8 cellular contexts compared by ENCODE assay signal in genomic region chr19:6501740-6502648, GRCh38. TPM values are rescaled to one million over a fixed set of nuclear protein-coding genes. Genes with fewer than 3 reads are reported as not detected.
DNase-seq lines count a peak whose midpoint lies in the region; ATAC-seq and TF ChIP-seq lines count a peak whose summit lies in the region.

Gene TUBB4A (minus strand): TSS chr19:6502309. CDS start chr19:6502212, 97 bp downstream.

- H3K4me2 ChIP-seq in OCI-LY7 (ENCODE audit: low read length), result peak within 1 kb of the TSS; percentile 82

- H4K20me1 ChIP-seq in OCI-LY7 (ENCODE audit: insufficient read depth, low read length), result no peaks in the 10 kb centered on the region

- POLR2A ChIA-PET in OCI-LY7 (lab: Charles Lee), result interaction anchor here (0.5 to 1.3 kb wide), 5 partner anchors 20 to 362 kb away, joined by 3 to 7 read pairs (median 4); no protein-coding TSS in a partner anchor

- peaks cover 7 to 36% of the 10 kb centered on the region in 2 donors for H3K27me3 ChIP-seq in breast epithelium
- peaks cover 32% of the 10 kb centered on the region for H3K27me3 ChIP-seq in lower lobe of right lung (ENCODE audit: low read depth)
- peaks cover 5 to 9% of the 10 kb centered on the region in 2 donors for H3K27me3 ChIP-seq in uterus

- BruUV-seq in OCI-LY7 (replicated peaks; lab: Mats Ljungman, UMichigan), result no TSS peak

- intact Hi-C loops in OCI-LY7 (cut with micrococcal nuclease; ENCODE audit: unreplicated experiment), result loop anchor here (1.0 to 10.0 kb wide), 3 partner anchors 19 to 107 kb away; partner anchors contain the start of gene GTF2F1
- intact Hi-C loops in breast epithelium (cut with DNase I; ENCODE audit: low total_unique reads), result no loop called here
- intact Hi-C loops in lower lobe of right lung (cut with DNase I), result no loop called here
- intact Hi-C loops in uterus (cut with DNase I; ENCODE audit: low total_unique reads), result no loop called here

- peak within 1 kb of the TSS; percentile 64 for H2AFZ ChIP-seq in OCI-LY7 (ENCODE audit: low read length)

- no peaks in the 10 kb centered on the region for H3K9me3 ChIP-seq in OCI-LY7 (ENCODE audit: low read length)
- no peaks in the 10 kb centered on the region for H3K9me3 ChIP-seq in breast epithelium
- no peaks in the 10 kb centered on the region for H3K9me3 ChIP-seq in lower lobe of right lung
- H3K9me3 ChIP-seq in uterus, result no peaks in the 10 kb centered on the region

- H3K9me2 ChIP-seq in OCI-LY7 (ENCODE audit: insufficient read depth, low read length), result no peaks in the 10 kb centered on the region

- H3K4me1 ChIP-seq in OCI-LY7 (ENCODE audit: insufficient read depth, low read length, poor library complexity, severe bottlenecking) (peaks cover 41% of the 10 kb centered on the region), breast epithelium (peaks cover 4 to 6% of the 10 kb centered on the region in 2 donors), lower lobe of right lung (peaks cover 11% of the 10 kb centered on the region), uterus (peaks cover 0 to 10% of the 10 kb centered on the region in 2 donors)

- H3K27ac ChIP-seq in OCI-LY7 (ENCODE audit: low read depth, low read length, poor library complexity, severe bottlenecking) (peak within 1 kb of the TSS; percentile 44), breast epithelium (no peak within 1 kb of the TSS), lower lobe of right lung (no peak within 1 kb of the TSS), temporal lobe (ENCODE audit: low read depth, low read length) (peak within 1 kb of the TSS; percentile 98), uterus (no peak within 1 kb of the TSS)

- H3K4me3 ChIP-seq in GM12865 (ENCODE audit: low read depth, low read length), result peak within 1 kb of the TSS; percentile 66
- H3K4me3 ChIP-seq in OCI-LY7 (ENCODE audit: low read depth, low read length, poor library complexity, severe bottlenecking), result peak within 1 kb of the TSS; percentile 74
- H3K4me3 ChIP-seq in breast epithelium, result peak within 1 kb of the TSS; percentile 28 to 65 (median 40)
- H3K4me3 ChIP-seq in lower lobe of right lung, result peak within 1 kb of the TSS; percentile 50
- peak within 1 kb of the TSS in 1 of 2 donors; percentile 13 for H3K4me3 ChIP-seq in uterus

- H3K36me3 ChIP-seq in OCI-LY7 (ENCODE audit: insufficient read depth, low read length), result no peaks in the 10 kb centered on the region
- H3K36me3 ChIP-seq in breast epithelium, result no peaks in the 10 kb centered on the region
- no peaks in the 10 kb centered on the region for H3K36me3 ChIP-seq in lower lobe of right lung
- H3K36me3 ChIP-seq in uterus, result no peaks in the 10 kb centered on the region

- TF ChIP-seq CTCF in GM12865 (IDR thresholded peaks at IDR 0.05; ENCODE audit: insufficient read depth, low read depth, low read length, missing control alignments) (no peak), OCI-LY7 (conservative IDR thresholded peaks at IDR 0.05; ENCODE audit: low read length) (no peak), breast epithelium (IDR thresholded peaks at IDR 0.05) (no peak), lower lobe of right lung (IDR thresholded peaks at IDR 0.05) (no peak), uterus (IDR thresholded peaks at IDR 0.05) (no peak)

- TF ChIP-seq POLR2A in breast epithelium (IDR thresholded peaks at IDR 0.05) (no peak), uterus (IDR thresholded peaks at IDR 0.05) (no peak)

- peak; percentile 29 to 43 for ATAC-seq in lower lobe of right lung

- CTCF ChIA-PET in OCI-LY7 (lab: Charles Lee; ENCODE audit: unreplicated experiment), result no interaction called here

- DNase-seq in GM12865 (ENCODE audit: low read depth) (peak; percentile 38), OCI-LY7 (ENCODE audit: low spot score) (peak; percentile 84), breast epithelium (ENCODE audit: low spot score in 2 of 2) (no peak), lower lobe of right lung (no peak), NCI-H446 treated with DMSO at 0.1 percent for 48 hours (lab: John Stamatoyannopoulos, UW) (no peak), kidney tubule cell (ENCODE audit: low spot score) (no peak), uterus (no peak)

- H3K79me2 ChIP-seq in OCI-LY7 (ENCODE audit: insufficient read depth, low read depth, low read length), result no peaks in the 10 kb centered on the region

RNA-seq across cellular contexts. Expression of gene TUBB4A, which starts in this region (rescaled TPM):
- total RNA-seq in OCI-LY7 (2014; rRNA removed; shearing (Covaris generic)), result 9.7 and 14.4 TPM in 2 replicates
- total RNA-seq in OCI-LY7 (2022) (12.6 and 16.0 TPM in 2 replicates), breast epithelium (under 1 TPM in 1 of 3 donors, not detected in 2; 0.48 TPM), lower lobe of right lung (1.2 TPM), temporal lobe (116 TPM), uterus (1 to 10 TPM in 2 of 4 donors, not detected in 2; 2.3 to 4.4 TPM)

Comparison
In these comparisons a context has a peak if more than half of its experiments do, and no peak if none do; other contexts are left out.
1. DNase-seq: peak in GM12865 (single experiment) and OCI-LY7 (single experiment); none in breast epithelium (0 of 2), lower lobe of right lung (single experiment), NCI-H446 treated with DMSO at 0.1 percent for 48 hours (single experiment), kidney tubule cell (single experiment) and uterus (0 of 2).
2. H3K27ac ChIP-seq: peak in OCI-LY7 (single experiment) and temporal lobe (single experiment); none in breast epithelium (0 of 2), lower lobe of right lung (single experiment) and uterus (0 of 2).